ENCODE assay signal across 16 cellular contexts in the genomic region with DNA sequence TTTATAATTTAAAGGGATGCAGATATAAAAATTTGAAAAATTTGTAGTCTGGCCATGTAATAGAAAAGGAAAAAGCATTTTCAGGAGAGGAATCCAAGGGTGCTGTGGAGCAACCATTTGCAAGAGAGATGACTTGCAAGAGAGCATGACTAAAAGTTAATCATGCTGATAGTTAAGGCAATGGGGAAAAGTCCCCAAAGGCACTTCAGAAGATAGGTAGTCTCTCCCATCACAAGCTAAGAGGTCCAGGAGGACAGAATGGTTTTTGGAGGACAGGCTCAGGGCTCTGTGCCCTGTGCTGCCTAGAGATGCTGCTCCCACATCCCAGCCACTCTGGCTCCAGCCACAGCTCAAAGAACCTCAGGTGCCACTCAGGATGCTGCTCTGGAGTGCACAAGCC.
"Had no signal": no experiment of that assay in that cellular context is flagged by ENCODE, and none has a peak within 500 bp of the region (broad histone marks: within the 10 kb centered on the region; RNA-seq: fewer than 3 reads in every experiment).

No MANE protein-coding gene starts in this region.

- H3K9me3 ChIP-seq: neutrophil, right atrium auricular region, tibial artery, vagina had no signal

- H3K27ac ChIP-seq: neutrophil, right atrium auricular region, skin epidermis, tibial artery, vagina, VCaP had no signal

- DNase-seq: activated CD4-positive, alpha-beta T cell treated with anti-CD3 and anti-CD28 coated beads for 4 hours; activated naive CD4-positive, alpha-beta T cell treated with Interleukin-2 at 50 U/mL for 16 hours; cortex of kidney; effector memory CD4-positive, alpha-beta T cell; glutamatergic neuron; immature natural killer cell; left colon; naive thymus-derived CD4-positive, alpha-beta T cell; stimulated activated CD4-positive, alpha-beta T cell treated with anti-CD3 and anti-CD28 coated beads, Interleukin-4, amount 100 ng/mL, for 4 hours; tibial artery had no signal

- H3K4me1 ChIP-seq: tibial artery had no signal

- ATAC-seq: left colon; naive thymus-derived CD4-positive, alpha-beta T cell had no signal

- H3K4me3 ChIP-seq: lung, right atrium auricular region, skin epidermis, tibial artery, vagina had no signal

- H3K36me3 ChIP-seq: neutrophil had no signal

- H3K27me3 ChIP-seq: neutrophil, right atrium auricular region, tibial artery, vagina had no signal
